23 cellular contexts compared by ENCODE assay signal in genomic region chr3:64818196-64818595, GRCh38.
"Had no signal": no experiment of that assay in that cellular context is flagged by ENCODE, and none has a peak within 500 bp of the region (broad histone marks: within the 10 kb centered on the region; RNA-seq: fewer than 3 reads in every experiment).

No MANE protein-coding gene starts in this region.

- H3K27me3 Mint-ChIP-seq: IgD-negative memory B cell had no signal

- H3K4me2 ChIP-seq: KMS-11, SK-N-SH had no signal

- H3K9ac ChIP-seq: KMS-11, SK-N-SH had no signal

- H3K4me3 ChIP-seq: K562 had no signal

- H3K27ac ChIP-seq: HL-60, KMS-11 had no signal

- ATAC-seq: K562 had no signal

- H3K4me1 Mint-ChIP-seq: IgD-negative memory B cell had no signal

- DNase-seq: Kasumi-1, MV-4-11, NCI-H1048, NCI-H1105, NCI-H1417, NCI-H1436 treated with DMSO at 0.1 percent for 48 hours, NCI-H1694, NCI-H187 treated with DMSO at 0.1 percent for 48 hours, NCI-H2029 treated with DMSO at 0.1 percent for 48 hours, NCI-H2107, NCI-H2227 treated with DMSO at 0.1 percent for 48 hours, NCI-H446, NCI-H510A, NCI-H524 treated with DMSO at 0.1 percent for 48 hours, NCI-H69, NCI-H774, Right ventricle myocardium superior, RPMI8226, SK-N-SH had no signal

- H3K36me3 Mint-ChIP-seq: IgD-negative memory B cell had no signal

- H3K4me3 Mint-ChIP-seq: IgD-negative memory B cell had no signal
